8 cellular contexts compared by ENCODE assay signal in the genomic region with DNA sequence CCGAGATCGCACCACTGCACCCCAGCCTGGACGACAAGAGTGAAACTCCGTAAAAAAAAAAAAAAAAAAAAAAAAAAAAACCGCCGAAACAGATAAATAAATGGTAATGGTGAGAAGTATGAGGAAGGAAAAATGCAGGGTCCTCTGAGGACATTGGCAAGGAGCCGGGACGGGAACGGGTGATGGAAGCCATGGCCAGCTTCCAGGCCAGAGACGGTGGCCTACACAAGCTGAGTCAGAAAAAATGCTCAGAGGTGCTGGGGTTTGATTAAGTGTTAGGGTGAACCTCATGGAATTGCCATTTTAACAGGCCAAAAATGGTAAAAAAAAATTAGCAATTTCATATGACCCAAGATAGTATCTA. TPM values are rescaled to one million over a fixed set of nuclear protein-coding genes. Genes with fewer than 3 reads are reported as not detected.
A peak's percentile ranks its signal among the peaks of the same experiment; 100 is the strongest.
DNase-seq lines count a peak whose midpoint lies in the region; ATAC-seq lines count a peak whose summit lies in the region.

No MANE protein-coding gene starts in this region.

- peak overlapping the region; percentile 68 to 98 for H3K27ac Mint-ChIP-seq in natural killer cell treated with Interleukin-12 subunit alpha and Interleukin-12 subunit beta and Interleukin-15 and Interleukin-18, amount 100 ng/mL, for 72 hours

- H3K4me3 ChIP-seq in esophagus (ENCODE audit: low read depth in 1 of 2, low read length in 2 of 2) = peak overlapping the region; percentile 72 to 83

- no peaks in the 10 kb centered on the region for H3K36me3 ChIP-seq in esophagus (ENCODE audit: control insufficient read depth in 2 of 2, insufficient read depth in 2 of 2, low read length in 1 of 2)

- H3K9me3 ChIP-seq in esophagus (ENCODE audit: control insufficient read depth in 2 of 2, insufficient read depth in 1 of 2, low read depth in 1 of 2, low read length in 1 of 2) = no peaks in the 10 kb centered on the region

- peak overlapping the region; percentile 93 to 95 for H3K27ac ChIP-seq in esophagus (ENCODE audit: low read depth in 2 of 2, low read length in 1 of 2)

- DNase-seq in NCI-H2171 treated with DMSO at 0.1 percent for 48 hours (lab: John Stamatoyannopoulos, UW) (peak; percentile 40), NCI-H2171 (lab: John Stamatoyannopoulos, UW) (no peak), SK-MEL-5 (ENCODE audit: low read depth, low spot score) (peak; percentile 11)
- no peak for DNase-seq in natural killer cell treated with Interleukin-12 subunit alpha and Interleukin-12 subunit beta and Interleukin-15 and Interleukin-18, amount 100 ng/mL, for 72 hours (ENCODE audit: low spot score)

- H3K36me3 Mint-ChIP-seq in natural killer cell treated with Interleukin-12 subunit alpha and Interleukin-12 subunit beta and Interleukin-15 and Interleukin-18, amount 100 ng/mL, for 72 hours = no peaks in the 10 kb centered on the region

- H3K4me1 Mint-ChIP-seq in natural killer cell treated with Interleukin-12 subunit alpha and Interleukin-12 subunit beta and Interleukin-15 and Interleukin-18, amount 100 ng/mL, for 72 hours (ENCODE audit: low read depth in 2 of 2) = peaks cover 35 to 40% of the 10 kb centered on the region in 2 donors

- no peak for ATAC-seq in natural killer cell treated with Interleukin-12 subunit alpha and Interleukin-12 subunit beta and Interleukin-15 and Interleukin-18, amount 100 ng/mL, for 72 hours
- ATAC-seq in HG02763 (IDR thresholded peaks at IDR 0.05; ENCODE audit: unreplicated experiment) = no peak
- ATAC-seq in activated CD4-positive, CD25-positive, alpha-beta regulatory T cell treated with anti-CD3 and anti-CD28 coated beads, Interleukin-2, amount 50 U/mL, for 24 hours = no peak
- no peak for ATAC-seq in HG02798 (IDR thresholded peaks at IDR 0.05; ENCODE audit: poor library complexity, unreplicated experiment)

- no peaks in the 10 kb centered on the region for H3K27me3 Mint-ChIP-seq in natural killer cell treated with Interleukin-12 subunit alpha and Interleukin-12 subunit beta and Interleukin-15 and Interleukin-18, amount 100 ng/mL, for 72 hours

- 2 to 8% methylated on average over 10 of the region's 10 CpGs for WGBS in esophagus, 2 donors

- no peaks in the 10 kb centered on the region for H3K9me3 Mint-ChIP-seq in natural killer cell treated with Interleukin-12 subunit alpha and Interleukin-12 subunit beta and Interleukin-15 and Interleukin-18, amount 100 ng/mL, for 72 hours

- no peaks in the 10 kb centered on the region for H3K27me3 ChIP-seq in esophagus (ENCODE audit: control insufficient read depth in 1 of 2, insufficient read depth in 2 of 2, low read length in 2 of 2)

- peaks cover 6 to 10% of the 10 kb centered on the region in 2 donors for H3K4me1 ChIP-seq in esophagus (ENCODE audit: control insufficient read depth in 2 of 2, insufficient read depth in 2 of 2, low read length in 1 of 2)

- peak overlapping the region; percentile 89 for H3K4me3 Mint-ChIP-seq in natural killer cell treated with Interleukin-12 subunit alpha and Interleukin-12 subunit beta and Interleukin-15 and Interleukin-18, amount 100 ng/mL, for 72 hours

- in situ Hi-C loops in SK-MEL-5 (cut with HindIII; ENCODE audit: low pct_unique_long_range_greater_than_20kb, low sequenced_read_pairs) = no loop called here

RNA-seq across cellular contexts. Expression of a gene that starts 0.9 kb away (rescaled TPM):
- total RNA-seq in SK-MEL-5 (2014; rRNA removed; shearing (Covaris generic)) = 1.3 and 1.4 TPM in 2 replicates
- 5.9 and 8.7 TPM in 2 replicates for polyA plus RNA-seq in SK-MEL-5 (2015; cell fraction: cytosol; rRNA removed)
- 3.6 and 4.3 TPM in 2 replicates for polyA plus RNA-seq in SK-MEL-5 (2015; cell fraction: nucleus; rRNA removed)
- 10 to 100 TPM; 10.1 to 17.0 TPM for polyA plus RNA-seq in esophagus
- total RNA-seq in natural killer cell treated with Interleukin-12 subunit alpha and Interleukin-12 subunit beta and Interleukin-15 and Interleukin-18, amount 100 ng/mL, for 72 hours = 1 to 10 TPM; 8.3 to 9.7 TPM

RNA-seq across cellular contexts. Expression of a gene that starts 20.1 kb away (rescaled TPM):
- 175 and 179 TPM in 2 replicates for total RNA-seq in SK-MEL-5 (2014; rRNA removed; shearing (Covaris generic))
- polyA plus RNA-seq in SK-MEL-5 (2015; cell fraction: cytosol; rRNA removed) = 102 and 165 TPM in 2 replicates
- polyA plus RNA-seq in SK-MEL-5 (2015; cell fraction: nucleus; rRNA removed) = 14.4 and 28.1 TPM in 2 replicates
- 100 to 1,000 TPM; 135 to 174 TPM for polyA plus RNA-seq in esophagus
- 10 to 100 TPM; 53.0 to 83.6 TPM for total RNA-seq in natural killer cell treated with Interleukin-12 subunit alpha and Interleukin-12 subunit beta and Interleukin-15 and Interleukin-18, amount 100 ng/mL, for 72 hours

RNA-seq across cellular contexts. Expression of a gene that starts 30.0 kb away (rescaled TPM):
- 15.3 and 17.8 TPM in 2 replicates for total RNA-seq in SK-MEL-5 (2014; rRNA removed; shearing (Covaris generic))
- polyA plus RNA-seq in SK-MEL-5 (2015; cell fraction: cytosol; rRNA removed) = 16.1 and 22.5 TPM in 2 replicates
- polyA plus RNA-seq in SK-MEL-5 (2015; cell fraction: nucleus; rRNA removed) = 148 and 169 TPM in 2 replicates
- 10 to 100 TPM; 17.7 to 28.9 TPM for polyA plus RNA-seq in esophagus
- 10 to 100 TPM; 29.1 to 70.0 TPM for total RNA-seq in natural killer cell treated with Interleukin-12 subunit alpha and Interleukin-12 subunit beta and Interleukin-15 and Interleukin-18, amount 100 ng/mL, for 72 hours

Comparison
In these comparisons a context has a peak if more than half of its experiments do, and no peak if none do; other contexts are left out.
1. DNase-seq: peak in NCI-H2171 treated with DMSO at 0.1 percent for 48 hours (single experiment) and SK-MEL-5 (single experiment); none in NCI-H2171 (single experiment) and natural killer cell treated with Interleukin-12 subunit alpha and Interleukin-12 subunit beta and Interleukin-15 and Interleukin-18, amount 100 ng/mL, for 72 hours (single experiment).